In genomic region chr22:26398741-26399153, GRCh38 we compare ENCODE assay signal across 9 cellular contexts. TPM values are rescaled to one million over a fixed set of nuclear protein-coding genes. Genes with fewer than 3 reads are reported as not detected.
A peak's percentile ranks its signal among the peaks of the same experiment; 100 is the strongest.
DNase-seq lines count a peak whose midpoint lies in the region; ATAC-seq and TF ChIP-seq lines count a peak whose summit lies in the region.
"Had no signal": no experiment of that assay in that cellular context is flagged by ENCODE, and none has a peak within 500 bp of the region (broad histone marks: within the 10 kb centered on the region; RNA-seq: fewer than 3 reads in every experiment).

No MANE protein-coding gene starts in this region.

- ATAC-seq in gastroesophageal sphincter (no peak), aorta (ENCODE audit: low FRiP score) (peak; percentile 64), HG02970 (IDR thresholded peaks at IDR 0.05; ENCODE audit: low FRiP score, unreplicated experiment) (no peak)

- H3K27me3 ChIP-seq in gastroesophageal sphincter, result peaks cover 27% of the 10 kb centered on the region
- H3K27me3 ChIP-seq in aorta (ENCODE audit: control insufficient read depth in 1 of 2, insufficient read depth in 2 of 2, low read length in 1 of 2), result no peaks in the 10 kb centered on the region

- TF ChIP-seq CTCF in HFF-Myc (IDR thresholded peaks at IDR 0.05; ENCODE audit: low read depth, low read length, missing control alignments) (peak; percentile 73), gastroesophageal sphincter (IDR thresholded peaks at IDR 0.05) (peak; percentile 15 to 67 (median 52))

- H3K4me3 ChIP-seq in HFF-Myc (replicated peaks; ENCODE audit: low read depth, low read length), result no peak overlapping the region
- no peak overlapping the region for H3K4me3 ChIP-seq in gastroesophageal sphincter
- H3K4me3 ChIP-seq in aorta (ENCODE audit: low read length in 2 of 2), result no peak overlapping the region
- H3K4me3 ChIP-seq: SK-N-MC had no signal

- H3K9me3 ChIP-seq in gastroesophageal sphincter (no peaks in the 10 kb centered on the region), aorta (ENCODE audit: control insufficient read depth, low read length) (no peaks in the 10 kb centered on the region)

- no peak overlapping the region for H3K27ac ChIP-seq in gastroesophageal sphincter
- no peak overlapping the region for H3K27ac ChIP-seq in aorta (ENCODE audit: low read depth in 1 of 2, low read length in 2 of 2)
- H3K27ac ChIP-seq: SK-N-MC had no signal

- intact Hi-C loops in posterior cingulate gyrus (cut with DNase I), result loop anchor here (1.0 kb wide), 1 partner anchor 63 kb away; no protein-coding TSS in a partner anchor
- intact Hi-C loops in aorta (cut with DNase I), result no loop called here

- no peaks in the 10 kb centered on the region for H3K4me1 ChIP-seq in gastroesophageal sphincter
- H3K4me1 ChIP-seq in aorta (ENCODE audit: control insufficient read depth in 1 of 2, insufficient read depth in 2 of 2, low read length in 2 of 2), result no peaks in the 10 kb centered on the region

- TF ChIP-seq POLR2A in gastroesophageal sphincter (IDR thresholded peaks at IDR 0.05), result no peak

- no peaks in the 10 kb centered on the region for H3K36me3 ChIP-seq in gastroesophageal sphincter
- no peaks in the 10 kb centered on the region for H3K36me3 ChIP-seq in aorta (ENCODE audit: control insufficient read depth in 1 of 2, insufficient read depth in 2 of 2, low read length in 1 of 2)

- WGBS in gastroesophageal sphincter (ENCODE audit: low coverage in 1 of 2), 2 donors, result 0 to 29% methylated on average over 2 to 3 of the region's 3 CpGs
- WGBS in aorta, 2 donors, result 6 to 11% methylated on average over 3 of the region's 3 CpGs

- TF ChIP-seq EP300 in gastroesophageal sphincter (IDR thresholded peaks at IDR 0.05), result no peak

- DNase-seq in COLO668 (lab: John Stamatoyannopoulos, UW; ENCODE audit: unreplicated experiment) (peak; percentile 23), HFF-Myc (ENCODE audit: extremely low read depth, low read depth) (peak; percentile 32), SHP77 (lab: John Stamatoyannopoulos, UW) (peak; percentile 43 to 67), posterior cingulate gyrus (peak; percentile 33 to 94 (median 67)), aorta (peak; percentile 54 to 76)
- peak; percentile 63 for DNase-seq in activated naive CD4-positive, alpha-beta T cell treated with Interleukin-2 at 50 U/mL for 16 hours

RNA-seq across cellular contexts. Expression of gene ASPHD2, which starts 30.3 kb away (rescaled TPM):
- 1 to 10 TPM; 1.0 to 1.4 (median 1.2) TPM for total RNA-seq in gastroesophageal sphincter
- 1 to 10 TPM; 1.5 to 2.6 TPM for total RNA-seq in aorta
- polyA plus RNA-seq in aorta, result under 1 TPM; 0.36 to 0.63 TPM
